ENCODE assay signal across 8 cellular contexts in genomic region chr7:27157717-27158431, GRCh38. TPM values are rescaled to one million over a fixed set of nuclear protein-coding genes. Genes with fewer than 3 reads are reported as not detected.
DNase-seq lines count a peak whose midpoint lies in the region; ATAC-seq and TF ChIP-seq lines count a peak whose summit lies in the region.
"Had no signal": no experiment of that assay in that cellular context is flagged by ENCODE, and none has a peak within 500 bp of the region (broad histone marks: within the 10 kb centered on the region; RNA-seq: fewer than 3 reads in every experiment).

No MANE protein-coding gene starts in this region.

- no peak overlapping the region for H3K27ac ChIP-seq in A673 (ENCODE audit: low read depth, low read length, poor library complexity, severe bottlenecking)
- H3K27ac ChIP-seq: thoracic aorta had no signal

- no peak for TF ChIP-seq CTCF in A673 (conservative IDR thresholded peaks at IDR 0.05; ENCODE audit: low read depth, low read length)

- H3K9me3 ChIP-seq in HAP-1: no peaks in the 10 kb centered on the region
- H3K9me3 ChIP-seq in A673 (ENCODE audit: low read depth, low read length, poor library complexity, severe bottlenecking): no peaks in the 10 kb centered on the region
- H3K9me3 ChIP-seq: thoracic aorta had no signal

- no TSS peak for BruUV-seq in A673 (replicated peaks; lab: Mats Ljungman, UMichigan)

- no peak for ATAC-seq in activated naive CD8-positive, alpha-beta T cell treated with anti-CD3 and anti-CD28 coated beads, Interleukin-2, amount 10 ng/mL, durations not matched to agents 7 days and 5 days (ENCODE audit: low read depth)
- no peak for ATAC-seq in natural killer cell treated with Interleukin-12 subunit alpha and Interleukin-12 subunit beta and Interleukin-15 and Interleukin-18, amount 100 ng/mL, for 72 hours

- H3K4me3 ChIP-seq in HAP-1 (peak overlapping the region; percentile 70), A673 (ENCODE audit: low read depth, low read length, poor library complexity, severe bottlenecking) (no peak overlapping the region)

- H3K27ac Mint-ChIP-seq in activated naive CD8-positive, alpha-beta T cell treated with anti-CD3 and anti-CD28 coated beads, Interleukin-2, amount 10 ng/mL, durations not matched to agents 7 days and 5 days: peak overlapping the region; percentile 80
- H3K27ac Mint-ChIP-seq in natural killer cell treated with Interleukin-12 subunit alpha and Interleukin-12 subunit beta and Interleukin-15 and Interleukin-18, amount 100 ng/mL, for 72 hours: peak overlapping the region; percentile 0 to 67

- intact Hi-C loops in A673 (cut with micrococcal nuclease; ENCODE audit: unreplicated experiment): no loop called here

- H3K4me1 Mint-ChIP-seq in activated naive CD8-positive, alpha-beta T cell treated with anti-CD3 and anti-CD28 coated beads, Interleukin-2, amount 10 ng/mL, durations not matched to agents 7 days and 5 days: peaks cover 26% of the 10 kb centered on the region
- peaks cover 35 to 42% of the 10 kb centered on the region in 2 donors for H3K4me1 Mint-ChIP-seq in natural killer cell treated with Interleukin-12 subunit alpha and Interleukin-12 subunit beta and Interleukin-15 and Interleukin-18, amount 100 ng/mL, for 72 hours (ENCODE audit: low read depth in 2 of 2)

- CTCF ChIA-PET in A673 (lab: Charles Lee): no interaction called here

- POLR2A ChIA-PET in activated naive CD8-positive, alpha-beta T cell treated with anti-CD3 and anti-CD28 coated beads, Interleukin-2, amount 10 ng/mL, durations not matched to agents 7 days and 5 days (lab: Charles Lee): no interaction called here
- POLR2A ChIA-PET in A673 (lab: Charles Lee; ENCODE audit: low non-redundant PET): no interaction called here

- DNase-seq in HAP-1 (ENCODE audit: low spot score in 2 of 2) (peak in 1 of 2 experiments; percentile 72), activated gamma-delta T cell (lab: John Stamatoyannopoulos, UW) (no peak), A673 (ENCODE audit: low spot score) (no peak)
- no peak for DNase-seq in activated naive CD8-positive, alpha-beta T cell treated with anti-CD3 and anti-CD28 coated beads, Interleukin-2, amount 10 ng/mL, durations not matched to agents 7 days and 5 days
- DNase-seq in natural killer cell treated with Interleukin-12 subunit alpha and Interleukin-12 subunit beta and Interleukin-15 and Interleukin-18, amount 100 ng/mL, for 72 hours (ENCODE audit: low spot score): peak; percentile 54
- no peak for DNase-seq in activated CD4-positive, alpha-beta T cell treated with anti-CD3 and anti-CD28 coated beads, Interleukin-2, amount 50 U/mL, for 1 hour
- DNase-seq: NCI-H1105 treated with DMSO at 0.1 percent for 48 hours had no signal

- H3K36me3 ChIP-seq in HAP-1 (replicated peaks): peaks cover 19% of the 10 kb centered on the region
- no peaks in the 10 kb centered on the region for H3K36me3 ChIP-seq in A673 (ENCODE audit: insufficient read depth, low read length, poor library complexity, severe bottlenecking)
- H3K36me3 ChIP-seq: thoracic aorta had no signal

- H3K9me3 Mint-ChIP-seq in activated naive CD8-positive, alpha-beta T cell treated with anti-CD3 and anti-CD28 coated beads, Interleukin-2, amount 10 ng/mL, durations not matched to agents 7 days and 5 days: no peaks in the 10 kb centered on the region
- no peaks in the 10 kb centered on the region for H3K9me3 Mint-ChIP-seq in natural killer cell treated with Interleukin-12 subunit alpha and Interleukin-12 subunit beta and Interleukin-15 and Interleukin-18, amount 100 ng/mL, for 72 hours

- H3K4me1 ChIP-seq in HAP-1: peaks cover 41% of the 10 kb centered on the region
- peaks cover 7% of the 10 kb centered on the region for H3K4me1 ChIP-seq in A673 (ENCODE audit: insufficient read depth, low read length, poor library complexity, severe bottlenecking)

- H3K4me3 Mint-ChIP-seq in activated naive CD8-positive, alpha-beta T cell treated with anti-CD3 and anti-CD28 coated beads, Interleukin-2, amount 10 ng/mL, durations not matched to agents 7 days and 5 days: peak overlapping the region; percentile 18
- H3K4me3 Mint-ChIP-seq in natural killer cell treated with Interleukin-12 subunit alpha and Interleukin-12 subunit beta and Interleukin-15 and Interleukin-18, amount 100 ng/mL, for 72 hours: no peak overlapping the region

- H3K36me3 Mint-ChIP-seq in activated naive CD8-positive, alpha-beta T cell treated with anti-CD3 and anti-CD28 coated beads, Interleukin-2, amount 10 ng/mL, durations not matched to agents 7 days and 5 days: no peaks in the 10 kb centered on the region
- no peaks in the 10 kb centered on the region for H3K36me3 Mint-ChIP-seq in natural killer cell treated with Interleukin-12 subunit alpha and Interleukin-12 subunit beta and Interleukin-15 and Interleukin-18, amount 100 ng/mL, for 72 hours

- H3K27me3 ChIP-seq in HAP-1 (ENCODE audit: low read depth): no peaks in the 10 kb centered on the region
- peaks cover 61% of the 10 kb centered on the region for H3K27me3 ChIP-seq in A673 (replicated peaks; ENCODE audit: insufficient read depth, low read depth, low read length, poor library complexity)

- in situ Hi-C loops in HAP-1 (cut with MboI; ENCODE audit: low sequenced_read_pairs): loop anchor here (5.0 to 25.0 kb wide), 4 partner anchors 301 to 1301 kb away; partner anchors contain the start of genes CBX3 and HNRNPA2B1

- H3K27me3 Mint-ChIP-seq in activated naive CD8-positive, alpha-beta T cell treated with anti-CD3 and anti-CD28 coated beads, Interleukin-2, amount 10 ng/mL, durations not matched to agents 7 days and 5 days: peaks cover 86% of the 10 kb centered on the region
- peaks cover 61 to 66% of the 10 kb centered on the region in 2 donors for H3K27me3 Mint-ChIP-seq in natural killer cell treated with Interleukin-12 subunit alpha and Interleukin-12 subunit beta and Interleukin-15 and Interleukin-18, amount 100 ng/mL, for 72 hours

RNA-seq across cellular contexts. Expression of gene HOXA7, which starts 1.4 kb away (rescaled TPM):
- total RNA-seq in activated naive CD8-positive, alpha-beta T cell treated with anti-CD3 and anti-CD28 coated beads, Interleukin-2, amount 10 ng/mL, durations not matched to agents 7 days and 5 days: not detected
- under 1 TPM in 1 of 2 donors, not detected in 1; 0.20 TPM for total RNA-seq in natural killer cell treated with Interleukin-12 subunit alpha and Interleukin-12 subunit beta and Interleukin-15 and Interleukin-18, amount 100 ng/mL, for 72 hours
- total RNA-seq in A673 (2021): 0.56 and 1.5 TPM in 2 replicates

RNA-seq across cellular contexts. Expression of gene HOXA3, which starts 5.5 kb away (rescaled TPM):
- total RNA-seq in activated naive CD8-positive, alpha-beta T cell treated with anti-CD3 and anti-CD28 coated beads, Interleukin-2, amount 10 ng/mL, durations not matched to agents 7 days and 5 days: not detected
- not detected for total RNA-seq in natural killer cell treated with Interleukin-12 subunit alpha and Interleukin-12 subunit beta and Interleukin-15 and Interleukin-18, amount 100 ng/mL, for 72 hours
- total RNA-seq in A673 (2021): not detected in 2 replicates

RNA-seq across cellular contexts. Expression of gene HOXA9, which starts 7.5 kb away (rescaled TPM):
- total RNA-seq in activated naive CD8-positive, alpha-beta T cell treated with anti-CD3 and anti-CD28 coated beads, Interleukin-2, amount 10 ng/mL, durations not matched to agents 7 days and 5 days: not detected
- 1 to 10 TPM in 1 of 2 donors, not detected in 1; 2.4 TPM for total RNA-seq in natural killer cell treated with Interleukin-12 subunit alpha and Interleukin-12 subunit beta and Interleukin-15 and Interleukin-18, amount 100 ng/mL, for 72 hours
- total RNA-seq in A673 (2021): not detected in 2 replicates
- total RNA-seq: thoracic aorta had no signal

RNA-seq across cellular contexts. Expression of gene HOXA6, which starts 10.3 kb away (rescaled TPM):
- not detected for total RNA-seq in activated naive CD8-positive, alpha-beta T cell treated with anti-CD3 and anti-CD28 coated beads, Interleukin-2, amount 10 ng/mL, durations not matched to agents 7 days and 5 days
- total RNA-seq in natural killer cell treated with Interleukin-12 subunit alpha and Interleukin-12 subunit beta and Interleukin-15 and Interleukin-18, amount 100 ng/mL, for 72 hours: under 1 TPM in 1 of 2 donors, not detected in 1; 0.81 TPM
- total RNA-seq in A673 (2021): not detected in 2 replicates
- total RNA-seq: thoracic aorta had no signal

RNA-seq across cellular contexts. Expression of gene HOXA5, which starts 14.4 kb away (rescaled TPM):
- not detected for total RNA-seq in activated naive CD8-positive, alpha-beta T cell treated with anti-CD3 and anti-CD28 coated beads, Interleukin-2, amount 10 ng/mL, durations not matched to agents 7 days and 5 days
- total RNA-seq in natural killer cell treated with Interleukin-12 subunit alpha and Interleukin-12 subunit beta and Interleukin-15 and Interleukin-18, amount 100 ng/mL, for 72 hours: under 1 TPM; 0.33 to 0.64 TPM
- not detected in 2 replicates for total RNA-seq in A673 (2021)
